In the genomic region with DNA sequence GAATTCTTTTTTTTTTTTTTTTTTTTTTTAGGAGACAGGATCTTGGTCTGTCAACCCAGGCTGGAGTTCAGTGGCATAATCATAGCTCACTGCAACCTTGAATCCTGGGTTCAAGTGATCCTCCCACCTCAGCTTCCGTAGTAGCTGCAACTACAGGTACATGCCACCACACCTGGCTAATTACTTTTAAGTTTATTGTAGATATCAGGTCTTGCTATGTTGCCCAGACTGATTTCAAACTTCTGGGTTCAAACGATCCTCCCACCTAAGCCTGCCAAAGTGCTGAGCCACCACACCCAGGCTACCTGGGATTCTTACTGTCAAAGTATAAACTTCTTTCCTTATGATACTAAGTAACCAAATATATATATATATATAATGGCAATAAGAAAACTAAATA, we compare ENCODE assay signal across 1 cellular context.
TF ChIP-seq lines count a peak whose summit lies in the region.

No MANE protein-coding gene starts in this region.

TF ChIP-seq in GM12878, 131 proteins besides CTCF, POLR2A, EP300 and RAD21:
- TF ChIP-seq ETV6 (conservative IDR thresholded peaks at IDR 0.05 in 1 of 2, IDR thresholded peaks at IDR 0.05 in 1 of 2; ENCODE audit: borderline replicate concordance in 1 of 2, low read depth in 1 of 2) (no peak), POLR2AphosphoS5 (IDR thresholded peaks at IDR 0.05; ENCODE audit: low read length) (no peak), CBX3 (IDR thresholded peaks at IDR 0.05; ENCODE audit: borderline replicate concordance, low read depth) (no peak), IRF4 (IDR thresholded peaks at IDR 0.05; ENCODE audit: low read depth, low read length) (no peak), IKZF2 (IDR thresholded peaks at IDR 0.05) (no peak), MTA2 (IDR thresholded peaks at IDR 0.05; ENCODE audit: low read depth) (no peak), KAT2A (conservative IDR thresholded peaks at IDR 0.05; ENCODE audit: control insufficient read depth, low read depth, low read length) (no peak), MTA3 (IDR thresholded peaks at IDR 0.05; ENCODE audit: borderline replicate concordance, low read length) (no peak)
- TF ChIP-seq, protein P1, sequence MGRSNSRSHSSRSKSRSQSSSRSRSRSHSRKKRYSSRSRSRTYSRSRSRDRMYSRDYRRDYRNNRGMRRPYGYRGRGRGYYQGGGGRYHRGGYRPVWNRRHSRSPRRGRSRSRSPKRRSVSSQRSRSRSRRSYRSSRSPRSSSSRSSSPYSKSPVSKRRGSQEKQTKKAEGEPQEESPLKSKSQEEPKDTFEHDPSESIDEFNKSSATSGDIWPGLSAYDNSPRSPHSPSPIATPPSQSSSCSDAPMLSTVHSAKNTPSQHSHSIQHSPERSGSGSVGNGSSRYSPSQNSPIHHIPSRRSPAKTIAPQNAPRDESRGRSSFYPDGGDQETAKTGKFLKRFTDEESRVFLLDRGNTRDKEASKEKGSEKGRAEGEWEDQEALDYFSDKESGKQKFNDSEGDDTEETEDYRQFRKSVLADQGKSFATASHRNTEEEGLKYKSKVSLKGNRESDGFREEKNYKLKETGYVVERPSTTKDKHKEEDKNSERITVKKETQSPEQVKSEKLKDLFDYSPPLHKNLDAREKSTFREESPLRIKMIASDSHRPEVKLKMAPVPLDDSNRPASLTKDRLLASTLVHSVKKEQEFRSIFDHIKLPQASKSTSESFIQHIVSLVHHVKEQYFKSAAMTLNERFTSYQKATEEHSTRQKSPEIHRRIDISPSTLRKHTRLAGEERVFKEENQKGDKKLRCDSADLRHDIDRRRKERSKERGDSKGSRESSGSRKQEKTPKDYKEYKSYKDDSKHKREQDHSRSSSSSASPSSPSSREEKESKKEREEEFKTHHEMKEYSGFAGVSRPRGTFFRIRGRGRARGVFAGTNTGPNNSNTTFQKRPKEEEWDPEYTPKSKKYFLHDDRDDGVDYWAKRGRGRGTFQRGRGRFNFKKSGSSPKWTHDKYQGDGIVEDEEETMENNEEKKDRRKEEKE (IDR thresholded peaks at IDR 0.05): no peak
- TF ChIP-seq, protein P2, sequence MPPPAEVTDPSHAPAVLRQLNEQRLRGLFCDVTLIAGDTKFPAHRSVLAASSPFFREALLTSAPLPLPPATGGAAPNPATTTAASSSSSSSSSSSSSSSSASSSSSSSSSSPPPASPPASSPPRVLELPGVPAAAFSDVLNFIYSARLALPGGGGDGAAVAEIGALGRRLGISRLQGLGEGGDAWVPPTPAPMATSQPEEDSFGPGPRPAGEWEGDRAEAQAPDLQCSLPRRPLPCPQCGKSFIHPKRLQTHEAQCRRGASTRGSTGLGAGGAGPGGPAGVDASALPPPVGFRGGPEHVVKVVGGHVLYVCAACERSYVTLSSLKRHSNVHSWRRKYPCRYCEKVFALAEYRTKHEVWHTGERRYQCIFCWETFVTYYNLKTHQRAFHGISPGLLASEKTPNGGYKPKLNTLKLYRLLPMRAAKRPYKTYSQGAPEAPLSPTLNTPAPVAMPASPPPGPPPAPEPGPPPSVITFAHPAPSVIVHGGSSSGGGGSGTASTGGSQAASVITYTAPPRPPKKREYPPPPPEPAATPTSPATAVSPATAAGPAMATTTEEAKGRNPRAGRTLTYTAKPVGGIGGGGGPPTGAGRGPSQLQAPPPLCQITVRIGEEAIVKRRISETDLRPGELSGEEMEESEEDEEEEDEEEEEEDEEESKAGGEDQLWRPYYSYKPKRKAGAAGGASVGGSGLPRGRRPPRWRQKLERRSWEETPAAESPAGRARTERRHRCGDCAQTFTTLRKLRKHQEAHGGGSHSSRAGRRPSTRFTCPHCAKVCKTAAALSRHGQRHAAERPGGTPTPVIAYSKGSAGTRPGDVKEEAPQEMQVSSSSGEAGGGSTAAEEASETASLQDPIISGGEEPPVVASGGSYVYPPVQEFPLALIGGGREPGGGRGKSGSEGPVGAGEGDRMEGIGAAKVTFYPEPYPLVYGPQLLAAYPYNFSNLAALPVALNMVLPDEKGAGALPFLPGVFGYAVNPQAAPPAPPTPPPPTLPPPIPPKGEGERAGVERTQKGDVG (CRISPR knock-in tag; IDR thresholded peaks at IDR 0.05): no peak
- TF ChIP-seq, protein P3, sequence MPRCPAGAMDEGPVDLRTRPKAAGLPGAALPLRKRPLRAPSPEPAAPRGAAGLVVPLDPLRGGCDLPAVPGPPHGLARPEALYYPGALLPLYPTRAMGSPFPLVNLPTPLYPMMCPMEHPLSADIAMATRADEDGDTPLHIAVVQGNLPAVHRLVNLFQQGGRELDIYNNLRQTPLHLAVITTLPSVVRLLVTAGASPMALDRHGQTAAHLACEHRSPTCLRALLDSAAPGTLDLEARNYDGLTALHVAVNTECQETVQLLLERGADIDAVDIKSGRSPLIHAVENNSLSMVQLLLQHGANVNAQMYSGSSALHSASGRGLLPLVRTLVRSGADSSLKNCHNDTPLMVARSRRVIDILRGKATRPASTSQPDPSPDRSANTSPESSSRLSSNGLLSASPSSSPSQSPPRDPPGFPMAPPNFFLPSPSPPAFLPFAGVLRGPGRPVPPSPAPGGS (IDR thresholded peaks at IDR 0.05; ENCODE audit: borderline replicate concordance, insufficient read depth, low read depth, low read length, poor library complexity, severe bottlenecking): no peak
- TF ChIP-seq, protein P4, sequence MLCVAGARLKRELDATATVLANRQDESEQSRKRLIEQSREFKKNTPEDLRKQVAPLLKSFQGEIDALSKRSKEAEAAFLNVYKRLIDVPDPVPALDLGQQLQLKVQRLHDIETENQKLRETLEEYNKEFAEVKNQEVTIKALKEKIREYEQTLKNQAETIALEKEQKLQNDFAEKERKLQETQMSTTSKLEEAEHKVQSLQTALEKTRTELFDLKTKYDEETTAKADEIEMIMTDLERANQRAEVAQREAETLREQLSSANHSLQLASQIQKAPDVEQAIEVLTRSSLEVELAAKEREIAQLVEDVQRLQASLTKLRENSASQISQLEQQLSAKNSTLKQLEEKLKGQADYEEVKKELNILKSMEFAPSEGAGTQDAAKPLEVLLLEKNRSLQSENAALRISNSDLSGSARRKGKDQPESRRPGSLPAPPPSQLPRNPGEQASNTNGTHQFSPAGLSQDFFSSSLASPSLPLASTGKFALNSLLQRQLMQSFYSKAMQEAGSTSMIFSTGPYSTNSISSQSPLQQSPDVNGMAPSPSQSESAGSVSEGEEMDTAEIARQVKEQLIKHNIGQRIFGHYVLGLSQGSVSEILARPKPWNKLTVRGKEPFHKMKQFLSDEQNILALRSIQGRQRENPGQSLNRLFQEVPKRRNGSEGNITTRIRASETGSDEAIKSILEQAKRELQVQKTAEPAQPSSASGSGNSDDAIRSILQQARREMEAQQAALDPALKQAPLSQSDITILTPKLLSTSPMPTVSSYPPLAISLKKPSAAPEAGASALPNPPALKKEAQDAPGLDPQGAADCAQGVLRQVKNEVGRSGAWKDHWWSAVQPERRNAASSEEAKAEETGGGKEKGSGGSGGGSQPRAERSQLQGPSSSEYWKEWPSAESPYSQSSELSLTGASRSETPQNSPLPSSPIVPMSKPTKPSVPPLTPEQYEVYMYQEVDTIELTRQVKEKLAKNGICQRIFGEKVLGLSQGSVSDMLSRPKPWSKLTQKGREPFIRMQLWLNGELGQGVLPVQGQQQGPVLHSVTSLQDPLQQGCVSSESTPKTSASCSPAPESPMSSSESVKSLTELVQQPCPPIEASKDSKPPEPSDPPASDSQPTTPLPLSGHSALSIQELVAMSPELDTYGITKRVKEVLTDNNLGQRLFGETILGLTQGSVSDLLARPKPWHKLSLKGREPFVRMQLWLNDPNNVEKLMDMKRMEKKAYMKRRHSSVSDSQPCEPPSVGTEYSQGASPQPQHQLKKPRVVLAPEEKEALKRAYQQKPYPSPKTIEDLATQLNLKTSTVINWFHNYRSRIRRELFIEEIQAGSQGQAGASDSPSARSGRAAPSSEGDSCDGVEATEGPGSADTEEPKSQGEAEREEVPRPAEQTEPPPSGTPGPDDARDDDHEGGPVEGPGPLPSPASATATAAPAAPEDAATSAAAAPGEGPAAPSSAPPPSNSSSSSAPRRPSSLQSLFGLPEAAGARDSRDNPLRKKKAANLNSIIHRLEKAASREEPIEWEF (IDR thresholded peaks at IDR 0.05; ENCODE audit: insufficient replicate concordance, low read depth, low read length): no peak
